ENCODE assay signal across 25 cellular contexts in genomic region chr18:8462651-8463185, GRCh38.
"Had no signal": no experiment of that assay in that cellular context is flagged by ENCODE, and none has a peak within 500 bp of the region (broad histone marks: within the 10 kb centered on the region; RNA-seq: fewer than 3 reads in every experiment).

No MANE protein-coding gene starts in this region.

- H3K27me3 ChIP-seq: neural progenitor cell, pancreas, right atrium auricular region, stomach, tibial artery, transverse colon, upper lobe of right lung, uterus had no signal

- DNase-seq: naive thymus-derived CD4-positive, alpha-beta T cell; natural killer cell; occipital lobe; pancreas; retina; small intestine; stimulated activated CD4-positive, alpha-beta T cell treated with anti-CD3 and anti-CD28 coated beads, Interleukin-15, amount 100 ng/mL, for 24 hours; stimulated activated CD4-positive, alpha-beta T cell treated with anti-CD3 and anti-CD28 coated beads, Interleukin-2, amount 100 ng/mL, for 24 hours; stimulated activated CD4-positive, alpha-beta T cell treated with anti-CD3 and anti-CD28 coated beads, Interleukin-2, amount 100 ng/mL, for 48 hours; stimulated activated CD4-positive, alpha-beta T cell treated with anti-CD3 and anti-CD28 coated beads, Interleukin-4, amount 100 ng/mL, for 24 hours; stimulated activated naive B cell treated with anti-CD40 and anti-IgM and Interleukin-4, amounts not matched to agents 10 μg/mL and 1 μg/mL and 100 μg/mL, for 72 hours; stimulated activated naive CD4-positive, alpha-beta T cell treated with Interleukin-2 at 50 U/mL for 16 hours; stomach; transverse colon; upper lobe of right lung; uterus had no signal

- H3K9me3 ChIP-seq: pancreas, prostate gland, right atrium auricular region, stomach, tibial artery, transverse colon, upper lobe of right lung, uterus had no signal

- H3K27ac Mint-ChIP-seq: naive thymus-derived CD4-positive, alpha-beta T cell; natural killer cell; nephron; neural progenitor cell; stimulated activated effector memory CD8-positive, alpha-beta T cell treated with anti-CD3 and anti-CD28 coated beads, Interleukin-12 subunit alpha, Interleukin-12 subunit beta, amount 100 ng/mL, for 72 hours; stimulated activated naive B cell treated with anti-CD40 and anti-IgM and Interleukin-4, amounts not matched to agents 10 μg/mL and 1 μg/mL and 100 μg/mL, for 72 hours; stimulated activated naive CD8-positive, alpha-beta T cell treated with anti-CD3 and anti-CD28 coated beads, Interleukin-15, Interleukin-2, amounts not matched to agents 100 ng/mL and 50 ng/mL, for 24 hours; type B pancreatic cell had no signal

- H3K27me3 Mint-ChIP-seq: stimulated activated naive CD8-positive, alpha-beta T cell treated with anti-CD3 and anti-CD28 coated beads, Interleukin-15, Interleukin-2, amounts not matched to agents 100 ng/mL and 50 ng/mL, for 24 hours; type B pancreatic cell had no signal

- H3K4me1 ChIP-seq: neural progenitor cell, pancreas, prostate gland, right atrium auricular region, stomach, tibial artery, transverse colon, upper lobe of right lung, uterus had no signal

- ATAC-seq: naive thymus-derived CD4-positive, alpha-beta T cell; natural killer cell; pancreas; sciatic nerve; stimulated activated effector memory CD8-positive, alpha-beta T cell treated with anti-CD3 and anti-CD28 coated beads, Interleukin-12 subunit alpha, Interleukin-12 subunit beta, amount 100 ng/mL, for 72 hours; stimulated activated naive B cell treated with anti-CD40 and anti-IgM and Interleukin-4, amounts not matched to agents 10 μg/mL and 1 μg/mL and 100 μg/mL, for 72 hours; upper lobe of right lung had no signal

- H3K27ac ChIP-seq: neural progenitor cell, pancreas, prostate gland, right atrium auricular region, stomach, tibial artery, transverse colon, upper lobe of right lung, uterus had no signal

- H3K4me1 Mint-ChIP-seq: natural killer cell; nephron; stimulated activated effector memory CD8-positive, alpha-beta T cell treated with anti-CD3 and anti-CD28 coated beads, Interleukin-12 subunit alpha, Interleukin-12 subunit beta, amount 100 ng/mL, for 72 hours; stimulated activated naive B cell treated with anti-CD40 and anti-IgM and Interleukin-4, amounts not matched to agents 10 μg/mL and 1 μg/mL and 100 μg/mL, for 72 hours had no signal

- H3K36me3 Mint-ChIP-seq: naive thymus-derived CD4-positive, alpha-beta T cell; natural killer cell; neural progenitor cell; stimulated activated effector memory CD8-positive, alpha-beta T cell treated with anti-CD3 and anti-CD28 coated beads, Interleukin-12 subunit alpha, Interleukin-12 subunit beta, amount 100 ng/mL, for 72 hours; stimulated activated naive B cell treated with anti-CD40 and anti-IgM and Interleukin-4, amounts not matched to agents 10 μg/mL and 1 μg/mL and 100 μg/mL, for 72 hours; type B pancreatic cell had no signal

- H3K4me3 Mint-ChIP-seq: naive thymus-derived CD4-positive, alpha-beta T cell; natural killer cell; nephron; neural progenitor cell; stimulated activated effector memory CD8-positive, alpha-beta T cell treated with anti-CD3 and anti-CD28 coated beads, Interleukin-12 subunit alpha, Interleukin-12 subunit beta, amount 100 ng/mL, for 72 hours; stimulated activated naive B cell treated with anti-CD40 and anti-IgM and Interleukin-4, amounts not matched to agents 10 μg/mL and 1 μg/mL and 100 μg/mL, for 72 hours; stimulated activated naive CD8-positive, alpha-beta T cell treated with anti-CD3 and anti-CD28 coated beads, Interleukin-15, Interleukin-2, amounts not matched to agents 100 ng/mL and 50 ng/mL, for 24 hours; type B pancreatic cell had no signal

- H3K36me3 ChIP-seq: neural progenitor cell, pancreas, prostate gland, right atrium auricular region, stomach, tibial artery, transverse colon, upper lobe of right lung, uterus had no signal

- H3K9me3 Mint-ChIP-seq: natural killer cell; stimulated activated naive CD8-positive, alpha-beta T cell treated with anti-CD3 and anti-CD28 coated beads, Interleukin-15, Interleukin-2, amounts not matched to agents 100 ng/mL and 50 ng/mL, for 24 hours; type B pancreatic cell had no signal

- H3K4me3 ChIP-seq: neural progenitor cell, pancreas, prostate gland, right atrium auricular region, stomach, tibial artery, transverse colon, upper lobe of right lung, uterus had no signal
